ENCODE assay signal across 11 cellular contexts in genomic region chr9:38048319-38048969, GRCh38.
A peak's percentile ranks its signal among the peaks of the same experiment; 100 is the strongest.
DNase-seq lines count a peak whose midpoint lies in the region; ATAC-seq and TF ChIP-seq lines count a peak whose summit lies in the region.
"Had no signal": no experiment of that assay in that cellular context is flagged by ENCODE, and none has a peak within 500 bp of the region (broad histone marks: within the 10 kb centered on the region; RNA-seq: fewer than 3 reads in every experiment).

No MANE protein-coding gene starts in this region.

- H3K27ac ChIP-seq in parathyroid adenoma = peak overlapping the region; percentile 70

- no peak overlapping the region for H3K9ac ChIP-seq in parathyroid adenoma

- peaks cover 15% of the 10 kb centered on the region for H3K79me2 ChIP-seq in parathyroid adenoma

- H3K4me2 ChIP-seq in parathyroid adenoma (ENCODE audit: low read length) = peak overlapping the region; percentile 52

- no peak for TF ChIP-seq CTCF in parathyroid adenoma (IDR thresholded peaks at IDR 0.05)

- H3K9me3 ChIP-seq in parathyroid adenoma (ENCODE audit: control insufficient read depth, low read length) = no peaks in the 10 kb centered on the region

- H3K27me3 ChIP-seq in parathyroid adenoma (ENCODE audit: control insufficient read depth, insufficient read depth, low read length) = no peaks in the 10 kb centered on the region

- ATAC-seq in SK-N-SH treated with all-trans-retinoic acid at 6 μM for 48 hours = peak; percentile 7; the same call in 1 of the 3 replicates
- ATAC-seq: CD8-positive, alpha-beta T cell had no signal

- no peaks in the 10 kb centered on the region for H3K36me3 ChIP-seq in parathyroid adenoma (ENCODE audit: control insufficient read depth, insufficient read depth, low read length)

- H3K4me3 ChIP-seq in parathyroid adenoma (ENCODE audit: low read depth, low read length) = peak overlapping the region; percentile 33

- H2AFZ ChIP-seq in parathyroid adenoma = no peak overlapping the region

- peaks cover 25% of the 10 kb centered on the region for H3K4me1 ChIP-seq in parathyroid adenoma

- peak; percentile 60 for DNase-seq in AG20443 (ENCODE audit: low spot score)
- peak; percentile 64 for DNase-seq in fibroblast of gingiva (ENCODE audit: low read depth)
- DNase-seq in stimulated activated CD4-positive, alpha-beta T cell treated with anti-CD3 and anti-CD28 coated beads, Interleukin-4, amount 100 ng/mL, for 24 hours = no peak
- DNase-seq in activated CD4-positive, alpha-beta T cell treated with anti-CD3 and anti-CD28 coated beads, Interleukin-2, amount 50 U/mL, for 48 hours = no peak
- DNase-seq in NOMO-1 treated with DMSO at 0.1 percent for 48 hours (lab: John Stamatoyannopoulos, UW; ENCODE audit: unreplicated experiment) = no peak
- no peak for DNase-seq in stimulated activated CD4-positive, alpha-beta T cell treated with anti-CD3 and anti-CD28 coated beads, Interleukin-4, amount 100 ng/mL, for 4 hours
- DNase-seq: activated CD4-positive, alpha-beta memory T cell treated with anti-CD3 and anti-CD28 coated beads for 36 hours; CD8-positive, alpha-beta T cell; NCI-H1694 had no signal

TF ChIP-seq in SK-N-SH treated with all-trans-retinoic acid at 6 μM for 48 hours, 23 proteins besides CTCF, POLR2A, EP300 and RAD21:
- TF ChIP-seq TCF4 (CRISPR knock-in tag; IDR thresholded peaks at IDR 0.05; ENCODE audit: borderline replicate concordance) (no peak), ZC3H10 (CRISPR knock-in tag; IDR thresholded peaks at IDR 0.05) (no peak), TOX (CRISPR knock-in tag; IDR thresholded peaks at IDR 0.05; ENCODE audit: borderline replicate concordance) (no peak), PATZ1 (CRISPR knock-in tag; IDR thresholded peaks at IDR 0.05; ENCODE audit: borderline replicate concordance) (no peak), SNAI2 (CRISPR knock-in tag; IDR thresholded peaks at IDR 0.05) (no peak), ZNF8 (CRISPR knock-in tag; IDR thresholded peaks at IDR 0.05) (no peak), GLIS3 (CRISPR knock-in tag; IDR thresholded peaks at IDR 0.05) (no peak), OSR1 (CRISPR knock-in tag; IDR thresholded peaks at IDR 0.05) (no peak), RARB (CRISPR knock-in tag; IDR thresholded peaks at IDR 0.05) (no peak), CSDC2 (CRISPR knock-in tag; IDR thresholded peaks at IDR 0.05) (no peak), ESRRG (CRISPR knock-in tag; IDR thresholded peaks at IDR 0.05) (no peak)
- TF ChIP-seq, protein P1, sequence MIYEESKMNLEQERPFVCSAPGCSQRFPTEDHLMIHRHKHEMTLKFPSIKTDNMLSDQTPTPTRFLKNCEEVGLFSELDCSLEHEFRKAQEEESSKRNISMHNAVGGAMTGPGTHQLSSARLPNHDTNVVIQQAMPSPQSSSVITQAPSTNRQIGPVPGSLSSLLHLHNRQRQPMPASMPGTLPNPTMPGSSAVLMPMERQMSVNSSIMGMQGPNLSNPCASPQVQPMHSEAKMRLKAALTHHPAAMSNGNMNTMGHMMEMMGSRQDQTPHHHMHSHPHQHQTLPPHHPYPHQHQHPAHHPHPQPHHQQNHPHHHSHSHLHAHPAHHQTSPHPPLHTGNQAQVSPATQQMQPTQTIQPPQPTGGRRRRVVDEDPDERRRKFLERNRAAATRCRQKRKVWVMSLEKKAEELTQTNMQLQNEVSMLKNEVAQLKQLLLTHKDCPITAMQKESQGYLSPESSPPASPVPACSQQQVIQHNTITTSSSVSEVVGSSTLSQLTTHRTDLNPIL (CRISPR knock-in tag; IDR thresholded peaks at IDR 0.05; ENCODE audit: low read depth) = no peak

Comparison
In these comparisons a context has a peak if more than half of its experiments do, and no peak if none do; other contexts are left out.
1. DNase-seq: peak in AG20443 (single experiment) and fibroblast of gingiva (single experiment); none in stimulated activated CD4-positive, alpha-beta T cell treated with anti-CD3 and anti-CD28 coated beads, Interleukin-4, amount 100 ng/mL, for 24 hours (single experiment), activated CD4-positive, alpha-beta T cell treated with anti-CD3 and anti-CD28 coated beads, Interleukin-2, amount 50 U/mL, for 48 hours (0 of 2), NOMO-1 treated with DMSO at 0.1 percent for 48 hours (single experiment) and stimulated activated CD4-positive, alpha-beta T cell treated with anti-CD3 and anti-CD28 coated beads, Interleukin-4, amount 100 ng/mL, for 4 hours (0 of 2).